Comparison of ENCODE assay signal across 1 cellular context in the genomic region with DNA sequence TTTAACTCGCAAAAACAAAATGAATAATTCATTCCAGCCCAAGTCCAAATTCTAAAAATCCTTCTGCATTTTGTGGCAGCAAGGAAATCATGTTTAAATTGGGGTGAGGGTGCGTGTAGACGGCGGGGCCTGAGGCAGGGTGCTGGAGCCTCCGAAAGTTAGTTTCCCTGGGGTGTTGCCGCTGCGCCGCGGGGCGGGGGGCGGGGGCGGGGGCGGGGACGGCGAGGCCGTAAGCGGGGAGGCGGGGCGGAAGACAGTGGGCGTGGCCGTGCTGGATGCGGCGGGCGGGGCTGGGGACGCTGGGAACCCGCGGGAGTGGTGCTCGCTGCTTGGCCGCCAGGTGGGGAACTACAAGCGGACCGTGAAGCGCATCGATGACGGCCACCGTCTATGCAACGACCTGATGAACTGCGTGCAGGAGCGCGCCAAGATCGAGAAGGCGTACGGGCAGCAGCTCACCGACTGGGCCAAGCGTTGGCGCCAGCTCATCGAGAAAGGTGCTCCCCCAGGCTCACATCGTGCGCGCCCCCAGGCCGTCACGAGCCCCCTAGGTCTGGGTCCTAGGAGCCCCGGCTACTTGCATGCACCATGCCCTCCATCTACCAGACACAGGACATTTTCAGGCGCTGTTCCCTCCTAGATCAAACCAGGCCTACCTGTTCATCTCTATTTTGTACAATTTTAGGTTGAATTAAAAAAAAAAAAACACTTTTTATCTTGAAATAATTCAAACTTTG.
TF ChIP-seq lines count a peak whose summit lies in the region.

No MANE protein-coding gene starts in this region.

TF ChIP-seq in SK-N-SH treated with all-trans-retinoic acid at 6 μM for 48 hours, 23 proteins besides CTCF, POLR2A, EP300 and RAD21 (continued from another document):
- TF ChIP-seq, protein P1, sequence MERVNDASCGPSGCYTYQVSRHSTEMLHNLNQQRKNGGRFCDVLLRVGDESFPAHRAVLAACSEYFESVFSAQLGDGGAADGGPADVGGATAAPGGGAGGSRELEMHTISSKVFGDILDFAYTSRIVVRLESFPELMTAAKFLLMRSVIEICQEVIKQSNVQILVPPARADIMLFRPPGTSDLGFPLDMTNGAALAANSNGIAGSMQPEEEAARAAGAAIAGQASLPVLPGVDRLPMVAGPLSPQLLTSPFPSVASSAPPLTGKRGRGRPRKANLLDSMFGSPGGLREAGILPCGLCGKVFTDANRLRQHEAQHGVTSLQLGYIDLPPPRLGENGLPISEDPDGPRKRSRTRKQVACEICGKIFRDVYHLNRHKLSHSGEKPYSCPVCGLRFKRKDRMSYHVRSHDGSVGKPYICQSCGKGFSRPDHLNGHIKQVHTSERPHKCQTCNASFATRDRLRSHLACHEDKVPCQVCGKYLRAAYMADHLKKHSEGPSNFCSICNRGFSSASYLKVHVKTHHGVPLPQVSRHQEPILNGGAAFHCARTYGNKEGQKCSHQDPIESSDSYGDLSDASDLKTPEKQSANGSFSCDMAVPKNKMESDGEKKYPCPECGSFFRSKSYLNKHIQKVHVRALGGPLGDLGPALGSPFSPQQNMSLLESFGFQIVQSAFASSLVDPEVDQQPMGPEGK (CRISPR knock-in tag; IDR thresholded peaks at IDR 0.05; ENCODE audit: borderline replicate concordance) = no peak
- no peak for TF ChIP-seq ZNF565 (CRISPR knock-in tag; conservative IDR thresholded peaks at IDR 0.05; ENCODE audit: low read depth)
- TF ChIP-seq, protein P2, sequence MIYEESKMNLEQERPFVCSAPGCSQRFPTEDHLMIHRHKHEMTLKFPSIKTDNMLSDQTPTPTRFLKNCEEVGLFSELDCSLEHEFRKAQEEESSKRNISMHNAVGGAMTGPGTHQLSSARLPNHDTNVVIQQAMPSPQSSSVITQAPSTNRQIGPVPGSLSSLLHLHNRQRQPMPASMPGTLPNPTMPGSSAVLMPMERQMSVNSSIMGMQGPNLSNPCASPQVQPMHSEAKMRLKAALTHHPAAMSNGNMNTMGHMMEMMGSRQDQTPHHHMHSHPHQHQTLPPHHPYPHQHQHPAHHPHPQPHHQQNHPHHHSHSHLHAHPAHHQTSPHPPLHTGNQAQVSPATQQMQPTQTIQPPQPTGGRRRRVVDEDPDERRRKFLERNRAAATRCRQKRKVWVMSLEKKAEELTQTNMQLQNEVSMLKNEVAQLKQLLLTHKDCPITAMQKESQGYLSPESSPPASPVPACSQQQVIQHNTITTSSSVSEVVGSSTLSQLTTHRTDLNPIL (CRISPR knock-in tag; IDR thresholded peaks at IDR 0.05; ENCODE audit: low read depth) = no peak
